In the genomic region with DNA sequence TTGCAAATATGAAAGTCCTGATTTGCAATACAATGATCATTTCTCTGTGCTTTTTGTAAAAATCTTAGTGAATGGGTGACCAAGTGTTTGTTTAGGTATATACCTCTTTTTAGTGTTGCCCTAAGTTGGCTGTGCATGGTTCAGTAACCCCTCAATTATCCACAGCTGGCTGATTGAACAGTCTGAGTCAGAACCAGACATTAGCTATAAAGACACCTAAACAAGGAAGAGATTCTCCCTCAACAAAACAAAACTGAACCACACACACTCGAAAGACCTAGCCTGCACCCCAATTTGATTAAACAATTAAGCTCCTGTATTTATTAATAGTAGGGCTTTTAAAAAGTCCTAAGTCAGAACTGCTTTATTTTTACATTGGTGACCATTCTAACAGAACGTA, we compare ENCODE assay signal across 8 cellular contexts. TPM values are rescaled to one million over a fixed set of nuclear protein-coding genes. Genes with fewer than 3 reads are reported as not detected.
DNase-seq lines count a peak whose midpoint lies in the region; ATAC-seq and TF ChIP-seq lines count a peak whose summit lies in the region.

No MANE protein-coding gene starts in this region.

- no peak for TF ChIP-seq POLR2A in heart left ventricle (IDR thresholded peaks at IDR 0.05)

- H3K36me3 Mint-ChIP-seq in activated T-helper 17 cell treated with anti-CD3 and anti-CD28 coated beads, Interleukin-2, amount 50 U/mL, for 72 hours (ENCODE audit: low read depth), result peaks cover 30% of the 10 kb centered on the region
- H3K36me3 Mint-ChIP-seq in natural killer cell treated with Interleukin-12 subunit alpha and Interleukin-12 subunit beta and Interleukin-15 and Interleukin-18, amount 100 ng/mL, for 72 hours, result peaks cover 6% of the 10 kb centered on the region

- no peaks in the 10 kb centered on the region for H3K27me3 Mint-ChIP-seq in activated T-helper 17 cell treated with anti-CD3 and anti-CD28 coated beads, Interleukin-2, amount 50 U/mL, for 72 hours
- H3K27me3 Mint-ChIP-seq in natural killer cell treated with Interleukin-12 subunit alpha and Interleukin-12 subunit beta and Interleukin-15 and Interleukin-18, amount 100 ng/mL, for 72 hours, result no peaks in the 10 kb centered on the region

- intact Hi-C loops in heart left ventricle (cut with DNase I), result loop anchor here in 7 of 10 donors (5.0 to 10.0 kb wide), 5 partner anchors 42 to 58 kb away; no protein-coding TSS in a partner anchor

- H3K36me3 ChIP-seq in cardiac muscle cell (no peaks in the 10 kb centered on the region), heart left ventricle (no peaks in the 10 kb centered on the region), right atrium auricular region (no peaks in the 10 kb centered on the region)

- 40 to 58% (median 46%) methylated on average over 2 of the region's 2 CpGs for WGBS in heart left ventricle, 4 donors

- peak overlapping the region; percentile 74 for H3K27ac Mint-ChIP-seq in activated T-helper 17 cell treated with anti-CD3 and anti-CD28 coated beads, Interleukin-2, amount 50 U/mL, for 72 hours
- H3K27ac Mint-ChIP-seq in natural killer cell treated with Interleukin-12 subunit alpha and Interleukin-12 subunit beta and Interleukin-15 and Interleukin-18, amount 100 ng/mL, for 72 hours, result peak overlapping the region; percentile 34 to 96

- H3K9me3 ChIP-seq in cardiac muscle cell (ENCODE audit: low read depth) (no peaks in the 10 kb centered on the region), heart left ventricle (no peaks in the 10 kb centered on the region), right atrium auricular region (no peaks in the 10 kb centered on the region)

- peaks cover 24% of the 10 kb centered on the region for H3K4me1 Mint-ChIP-seq in activated T-helper 17 cell treated with anti-CD3 and anti-CD28 coated beads, Interleukin-2, amount 50 U/mL, for 72 hours
- peaks cover 40 to 51% of the 10 kb centered on the region in 2 donors for H3K4me1 Mint-ChIP-seq in natural killer cell treated with Interleukin-12 subunit alpha and Interleukin-12 subunit beta and Interleukin-15 and Interleukin-18, amount 100 ng/mL, for 72 hours (ENCODE audit: low read depth in 2 of 2)

- H3K9me3 Mint-ChIP-seq in activated T-helper 17 cell treated with anti-CD3 and anti-CD28 coated beads, Interleukin-2, amount 50 U/mL, for 72 hours, result no peaks in the 10 kb centered on the region
- no peaks in the 10 kb centered on the region for H3K9me3 Mint-ChIP-seq in natural killer cell treated with Interleukin-12 subunit alpha and Interleukin-12 subunit beta and Interleukin-15 and Interleukin-18, amount 100 ng/mL, for 72 hours

- TF ChIP-seq CTCF in cardiac muscle cell (IDR thresholded peaks at IDR 0.05; ENCODE audit: low read depth, low read length) (no peak), heart left ventricle (IDR thresholded peaks at IDR 0.05) (no peak), right atrium auricular region (IDR thresholded peaks at IDR 0.05) (no peak)

- peak overlapping the region; percentile 98 for H3K4me3 Mint-ChIP-seq in activated T-helper 17 cell treated with anti-CD3 and anti-CD28 coated beads, Interleukin-2, amount 50 U/mL, for 72 hours
- H3K4me3 Mint-ChIP-seq in natural killer cell treated with Interleukin-12 subunit alpha and Interleukin-12 subunit beta and Interleukin-15 and Interleukin-18, amount 100 ng/mL, for 72 hours, result peak overlapping the region; percentile 99

- DNase-seq in cardiac muscle cell (ENCODE audit: low read depth in 1 of 2, low spot score in 1 of 2) (no peak), heart left ventricle (no peak), NCI-H1417 treated with DMSO at 0.1 percent for 48 hours (lab: John Stamatoyannopoulos, UW) (no peak), UCSD-AML1 (lab: John Stamatoyannopoulos, UW; ENCODE audit: unreplicated experiment) (no peak), right atrium auricular region (ENCODE audit: low spot score) (no peak)
- DNase-seq in natural killer cell treated with Interleukin-12 subunit alpha and Interleukin-12 subunit beta and Interleukin-15 and Interleukin-18, amount 100 ng/mL, for 72 hours (ENCODE audit: low spot score), result no peak

- H3K27me3 ChIP-seq in cardiac muscle cell, result no peaks in the 10 kb centered on the region
- no peaks in the 10 kb centered on the region for H3K27me3 ChIP-seq in heart left ventricle
- H3K27me3 ChIP-seq in right atrium auricular region, result no peaks in the 10 kb centered on the region

- ATAC-seq in heart left ventricle (no peak), HG03103 (IDR thresholded peaks at IDR 0.05; ENCODE audit: low read depth, unreplicated experiment) (peak; percentile 33)
- no peak for ATAC-seq in activated T-helper 17 cell treated with anti-CD3 and anti-CD28 coated beads, Interleukin-2, amount 50 U/mL, for 72 hours (replicated peaks)
- ATAC-seq in natural killer cell treated with Interleukin-12 subunit alpha and Interleukin-12 subunit beta and Interleukin-15 and Interleukin-18, amount 100 ng/mL, for 72 hours, result no peak

- H3K4me3 ChIP-seq in cardiac muscle cell (peak overlapping the region; percentile 83), heart left ventricle (peak overlapping the region in 5 of 12 donors; percentile 14 to 98 (median 82)), right atrium auricular region (peak overlapping the region in 1 of 2 donors; percentile 4)

- H3K27ac ChIP-seq in cardiac muscle cell (no peak overlapping the region), heart left ventricle (peak overlapping the region in 5 of 12 donors; percentile 15 to 98 (median 93)), right atrium auricular region (peak overlapping the region in 1 of 2 donors; percentile 42)

- peaks cover 13% of the 10 kb centered on the region for H3K4me1 ChIP-seq in cardiac muscle cell (ENCODE audit: low read depth)
- peaks cover 0 to 59% (median 41%) of the 10 kb centered on the region in 12 donors for H3K4me1 ChIP-seq in heart left ventricle
- peaks cover 0 to 47% of the 10 kb centered on the region in 2 donors for H3K4me1 ChIP-seq in right atrium auricular region

RNA-seq across cellular contexts. Expression of a gene that starts 2.8 kb away (rescaled TPM):
- total RNA-seq in cardiac muscle cell, result 13.6 and 24.6 TPM in 2 replicates
- 6.6 and 8.5 TPM in 2 replicates for polyA plus RNA-seq in cardiac muscle cell
- total RNA-seq in heart left ventricle, result 10 to 100 TPM in 4 of 9 donors, 1 to 10 TPM in 5; 5.6 to 12.1 (median 9.9) TPM
- 1 to 10 TPM; 4.0 to 4.7 TPM for polyA plus RNA-seq in heart left ventricle
- total RNA-seq in activated T-helper 17 cell treated with anti-CD3 and anti-CD28 coated beads, Interleukin-2, amount 50 U/mL, for 72 hours, result 10 to 100 TPM; 15.1 to 21.6 TPM
- total RNA-seq in natural killer cell treated with Interleukin-12 subunit alpha and Interleukin-12 subunit beta and Interleukin-15 and Interleukin-18, amount 100 ng/mL, for 72 hours, result 10 to 100 TPM; 19.0 to 21.2 TPM
- 1 to 10 TPM; 7.5 to 7.9 TPM for total RNA-seq in right atrium auricular region
